In the genomic region with DNA sequence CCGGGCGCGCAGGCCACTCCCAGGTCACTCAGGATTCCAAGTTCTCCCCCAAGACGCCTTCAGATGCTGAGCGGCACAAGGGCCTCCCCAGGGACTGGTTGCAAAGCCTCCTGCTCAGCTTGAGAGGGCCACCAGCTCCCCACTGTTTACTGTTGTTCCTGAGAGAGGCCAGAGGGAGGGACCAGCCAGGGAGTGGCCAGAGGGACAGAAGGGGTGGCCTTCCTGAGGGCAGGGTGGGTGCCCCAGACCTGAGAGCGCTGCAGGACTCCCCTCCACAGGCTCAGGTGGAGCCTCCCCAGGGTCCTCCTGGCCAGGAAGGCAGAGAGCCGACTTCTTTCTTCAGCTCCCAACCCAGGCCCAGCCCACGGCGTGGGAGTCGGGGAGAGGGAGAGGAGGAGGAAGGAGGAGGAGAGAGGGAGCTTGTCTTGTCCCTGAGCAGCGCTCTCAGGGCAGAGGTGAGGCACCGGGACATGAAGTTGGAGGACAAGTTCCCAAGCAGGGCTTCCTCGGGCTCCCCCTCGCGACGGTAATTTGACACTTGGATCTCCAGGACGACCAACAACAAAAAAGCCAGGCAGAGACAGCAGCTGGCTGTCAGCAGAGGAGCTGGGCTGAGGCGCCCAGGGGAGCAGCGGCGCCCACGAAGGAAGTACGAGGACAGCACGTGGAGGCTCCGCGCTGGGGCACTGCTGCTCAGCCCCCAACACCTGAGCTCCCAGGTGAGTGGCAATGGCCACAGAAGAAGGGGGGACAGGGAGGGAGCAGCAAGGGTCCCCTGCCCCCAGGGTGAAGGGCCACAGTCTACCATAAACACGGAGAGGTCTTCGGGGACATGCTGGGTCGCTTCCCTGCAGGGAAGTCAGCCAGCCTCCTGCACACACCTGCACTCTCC, we compare ENCODE assay signal across 8 cellular contexts. TPM values are rescaled to one million over a fixed set of nuclear protein-coding genes. Genes with fewer than 3 reads are reported as not detected.
A peak's percentile ranks its signal among the peaks of the same experiment; 100 is the strongest.
DNase-seq lines count a peak whose midpoint lies in the region; ATAC-seq and TF ChIP-seq lines count a peak whose summit lies in the region.

No MANE protein-coding gene starts in this region.

- peak overlapping the region; percentile 45 for H3K27ac Mint-ChIP-seq in activated naive CD8-positive, alpha-beta T cell treated with anti-CD3 and anti-CD28 coated beads, Interleukin-2, amount 10 ng/mL, durations not matched to agents 7 days and 5 days
- peak overlapping the region; percentile 84 for H3K27ac Mint-ChIP-seq in osteocyte (ENCODE audit: unreplicated experiment)

- no peaks in the 10 kb centered on the region for H3K27me3 ChIP-seq in Loucy (ENCODE audit: insufficient read depth, low read length, poor library complexity, severe bottlenecking)

- no peaks in the 10 kb centered on the region for H3F3A ChIP-seq in Loucy (ENCODE audit: low read depth)

- H3K9ac ChIP-seq in Loucy (ENCODE audit: low read depth, low read length, poor library complexity, severe bottlenecking) = no peak overlapping the region

- H3K79me2 ChIP-seq in Loucy (ENCODE audit: insufficient read depth, low read length) = no peaks in the 10 kb centered on the region

- H3K27ac ChIP-seq in RWPE1 (peak overlapping the region; percentile 70), urinary bladder (ENCODE audit: low read depth) (peak overlapping the region; percentile 86)

- no peaks in the 10 kb centered on the region for H4K20me1 ChIP-seq in Loucy (ENCODE audit: insufficient read depth, low read length, poor library complexity, severe bottlenecking)

- peaks cover 13% of the 10 kb centered on the region for H3K4me1 ChIP-seq in Loucy (ENCODE audit: insufficient read depth, low read length, poor library complexity, severe bottlenecking)
- H3K4me1 ChIP-seq in urinary bladder (ENCODE audit: insufficient read depth) = peaks cover 4% of the 10 kb centered on the region

- CTCF ChIA-PET in RWPE1 (lab: Yijun Ruan, JAX) = interaction anchor here (0.5 to 3.3 kb wide), 43 partner anchors 9 to 1925 kb away, joined by 3 to 54 read pairs (median 4); a partner anchor contains a TSS

- H2AFZ ChIP-seq in Loucy (ENCODE audit: low read length) = no peak overlapping the region

- no peaks in the 10 kb centered on the region for H3K9me2 ChIP-seq in Loucy (replicated peaks; ENCODE audit: low read depth, low read length)

- 12% methylated on average over 28 of the region's 28 CpGs for WGBS in urinary bladder

- no peaks in the 10 kb centered on the region for H3K36me3 Mint-ChIP-seq in activated naive CD8-positive, alpha-beta T cell treated with anti-CD3 and anti-CD28 coated beads, Interleukin-2, amount 10 ng/mL, durations not matched to agents 7 days and 5 days
- H3K36me3 Mint-ChIP-seq in osteocyte (ENCODE audit: unreplicated experiment) = peaks cover 5% of the 10 kb centered on the region

- ATAC-seq in activated naive CD8-positive, alpha-beta T cell treated with anti-CD3 and anti-CD28 coated beads, Interleukin-2, amount 10 ng/mL, durations not matched to agents 7 days and 5 days (ENCODE audit: low read depth) = peak; percentile 55

- H3K4me3 ChIP-seq in Loucy (ENCODE audit: low read length, poor library complexity, severe bottlenecking) (no peak overlapping the region), urinary bladder (ENCODE audit: low read depth, low read length) (no peak overlapping the region)

- H3K4me2 ChIP-seq in Loucy (ENCODE audit: low read depth, low read length, poor library complexity, severe bottlenecking) = peak overlapping the region; percentile 27

- H3K4me1 Mint-ChIP-seq in activated naive CD8-positive, alpha-beta T cell treated with anti-CD3 and anti-CD28 coated beads, Interleukin-2, amount 10 ng/mL, durations not matched to agents 7 days and 5 days = peaks cover 2% of the 10 kb centered on the region
- H3K4me1 Mint-ChIP-seq in osteocyte (ENCODE audit: unreplicated experiment) = peaks cover 24% of the 10 kb centered on the region

- no peak overlapping the region for H3K4me3 Mint-ChIP-seq in activated naive CD8-positive, alpha-beta T cell treated with anti-CD3 and anti-CD28 coated beads, Interleukin-2, amount 10 ng/mL, durations not matched to agents 7 days and 5 days
- no peak overlapping the region for H3K4me3 Mint-ChIP-seq in osteocyte (ENCODE audit: unreplicated experiment)

- H3K36me3 ChIP-seq in Loucy (ENCODE audit: insufficient read depth, low read length) (no peaks in the 10 kb centered on the region), urinary bladder (ENCODE audit: insufficient read depth) (no peaks in the 10 kb centered on the region)

- no peaks in the 10 kb centered on the region for H3K9me3 Mint-ChIP-seq in activated naive CD8-positive, alpha-beta T cell treated with anti-CD3 and anti-CD28 coated beads, Interleukin-2, amount 10 ng/mL, durations not matched to agents 7 days and 5 days
- no peaks in the 10 kb centered on the region for H3K9me3 Mint-ChIP-seq in osteocyte (ENCODE audit: unreplicated experiment)

- TF ChIP-seq CTCF in Loucy (conservative IDR thresholded peaks at IDR 0.05; ENCODE audit: low read length) = peak; percentile 60
- TF ChIP-seq CTCF in RWPE1 (conservative IDR thresholded peaks at IDR 0.05; ENCODE audit: low read depth) = peak; percentile 72
- peak; percentile 71 for TF ChIP-seq CTCF in osteocyte (IDR thresholded peaks at IDR 0.05)

- no peaks in the 10 kb centered on the region for H3K27me3 Mint-ChIP-seq in activated naive CD8-positive, alpha-beta T cell treated with anti-CD3 and anti-CD28 coated beads, Interleukin-2, amount 10 ng/mL, durations not matched to agents 7 days and 5 days
- no peaks in the 10 kb centered on the region for H3K27me3 Mint-ChIP-seq in osteocyte (ENCODE audit: unreplicated experiment)

- DNase-seq in DMS53 treated with DMSO at 0.1 percent for 48 hours (lab: John Stamatoyannopoulos, UW; ENCODE audit: unreplicated experiment) (peak; percentile 90), RWPE1 (ENCODE audit: low spot score) (peak; percentile 89), glomerular visceral epithelial cell (ENCODE audit: extremely low spot score) (peak; percentile 90), osteocyte (ENCODE audit: extremely low spot score, unreplicated experiment) (peak; percentile 96)
- DNase-seq in activated naive CD8-positive, alpha-beta T cell treated with anti-CD3 and anti-CD28 coated beads, Interleukin-2, amount 10 ng/mL, durations not matched to agents 7 days and 5 days = peak; percentile 63
- DNase-seq in activated CD4-positive, CD25-positive, alpha-beta regulatory T cell treated with anti-CD3 and anti-CD28 coated beads, Interleukin-2, amount 50 U/mL, for 72 hours = no peak

- H3K9me3 ChIP-seq in Loucy (ENCODE audit: insufficient read depth, low read depth, low read length) = no peaks in the 10 kb centered on the region

- POLR2A ChIA-PET in RWPE1 (lab: Yijun Ruan, JAX; ENCODE audit: low non-redundant PET) = interaction anchor here (1.1 kb wide), 1 partner anchor 19 kb away, joined by 3 read pairs; no protein-coding TSS in a partner anchor
- POLR2A ChIA-PET in activated naive CD8-positive, alpha-beta T cell treated with anti-CD3 and anti-CD28 coated beads, Interleukin-2, amount 10 ng/mL, durations not matched to agents 7 days and 5 days (lab: Charles Lee) = interaction anchor here (0.5 to 2.2 kb wide), 6 partner anchors 19 to 119 kb away, joined by 3 to 9 read pairs (median 4); no protein-coding TSS in a partner anchor

RNA-seq across cellular contexts. Expression of a gene that starts 0.5 kb away (rescaled TPM):
- total RNA-seq in activated naive CD8-positive, alpha-beta T cell treated with anti-CD3 and anti-CD28 coated beads, Interleukin-2, amount 10 ng/mL, durations not matched to agents 7 days and 5 days = under 1 TPM; 0.26 to 0.42 TPM
- total RNA-seq in osteocyte (0.24 and 0.42 TPM in 2 replicates), urinary bladder (4.0 TPM)
- 3.6 TPM for polyA plus RNA-seq in urinary bladder

RNA-seq across cellular contexts. Expression of a gene that starts 33.2 kb away (rescaled TPM):
- 10 to 100 TPM; 49.8 to 50.8 TPM for total RNA-seq in activated naive CD8-positive, alpha-beta T cell treated with anti-CD3 and anti-CD28 coated beads, Interleukin-2, amount 10 ng/mL, durations not matched to agents 7 days and 5 days
- 39.2 and 44.7 TPM in 2 replicates for total RNA-seq in osteocyte
- 22.2 TPM for total RNA-seq in urinary bladder
- 19.6 TPM for polyA plus RNA-seq in urinary bladder

RNA-seq across cellular contexts. Expression of a gene that starts 33.4 kb away (rescaled TPM):
- 100 to 1,000 TPM; 112 to 113 TPM for total RNA-seq in activated naive CD8-positive, alpha-beta T cell treated with anti-CD3 and anti-CD28 coated beads, Interleukin-2, amount 10 ng/mL, durations not matched to agents 7 days and 5 days
- total RNA-seq in osteocyte = 88.1 and 103 TPM in 2 replicates
- 37.7 TPM for total RNA-seq in urinary bladder
- polyA plus RNA-seq in urinary bladder = 87.0 TPM

RNA-seq across cellular contexts. Expression of a gene that starts 46.1 kb away (rescaled TPM):
- total RNA-seq in activated naive CD8-positive, alpha-beta T cell treated with anti-CD3 and anti-CD28 coated beads, Interleukin-2, amount 10 ng/mL, durations not matched to agents 7 days and 5 days = 100 to 1,000 TPM; 120 to 125 TPM
- total RNA-seq in osteocyte (40.8 and 42.5 TPM in 2 replicates), urinary bladder (108 TPM)
- 78.1 TPM for polyA plus RNA-seq in urinary bladder
